27 cellular contexts compared by ENCODE assay signal in the genomic region with DNA sequence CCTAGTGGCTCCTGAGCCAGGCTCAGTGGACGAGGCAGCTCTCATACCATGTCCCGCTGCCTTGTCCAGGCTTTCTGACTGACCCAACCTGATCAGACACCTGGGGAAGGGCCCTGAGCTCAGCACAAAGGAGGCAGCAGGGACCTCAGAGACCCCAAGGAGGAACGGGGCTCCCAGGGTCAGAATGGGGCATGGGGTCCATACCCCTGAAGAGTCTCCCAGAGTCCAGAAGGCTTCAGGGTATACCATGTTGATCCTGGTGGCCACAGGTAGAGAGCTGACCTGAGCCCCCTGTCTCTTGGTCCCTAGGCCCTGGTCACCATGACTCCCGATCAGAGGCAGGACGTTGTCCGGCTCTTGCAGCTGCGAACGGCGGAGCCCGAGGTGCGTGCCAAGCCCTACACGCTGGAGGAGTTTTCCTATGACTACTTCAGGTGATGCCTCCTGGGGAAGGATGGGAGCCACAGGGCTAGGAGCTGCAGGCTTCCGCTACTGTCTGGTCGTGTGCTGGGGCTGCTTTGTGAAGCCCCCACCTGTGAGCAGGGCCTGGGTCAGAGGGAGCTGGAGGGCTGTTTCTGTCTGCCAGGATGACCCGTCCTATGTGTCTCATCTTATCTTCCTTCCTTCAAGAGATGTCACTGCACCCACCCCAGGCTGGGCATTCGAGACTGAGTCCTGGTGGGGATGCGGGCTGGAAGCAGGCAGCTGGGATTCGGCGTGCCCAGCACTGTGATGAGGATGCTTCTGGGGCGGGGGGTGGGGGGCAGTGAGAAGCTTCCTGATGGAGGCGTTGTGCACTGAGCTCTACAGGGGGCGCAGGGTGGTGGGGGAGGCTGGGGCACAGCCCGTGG.
DNase-seq lines count a peak whose midpoint lies in the region; ATAC-seq and TF ChIP-seq lines count a peak whose summit lies in the region.
"Had no signal": no experiment of that assay in that cellular context is flagged by ENCODE, and none has a peak within 500 bp of the region (broad histone marks: within the 10 kb centered on the region; RNA-seq: fewer than 3 reads in every experiment).

No MANE protein-coding gene starts in this region.

- H3K4me3 Mint-ChIP-seq in activated T-cell treated with anti-CD3 and anti-CD28 coated beads, Interleukin-2, amount 50 U/mL, for 24 hours: no peak overlapping the region
- H3K4me3 Mint-ChIP-seq: activated CD4-positive, alpha-beta T cell treated with anti-CD3 and anti-CD28 coated beads, Interleukin-2, amount 10 ng/mL, durations not matched to agents 7 days and 5 days; activated naive CD8-positive, alpha-beta T cell treated with anti-CD3 and anti-CD28 coated beads, Interleukin-2, amount 50 U/mL, for 24 hours; CD8-positive, alpha-beta T cell; central memory CD8-positive, alpha-beta T cell; stimulated activated memory B cell treated with anti-CD40 and anti-IgM and Interleukin-4, amounts not matched to agents 10 μg/mL and 1 μg/mL and 100 μg/mL, for 72 hours had no signal

- no peak overlapping the region for H2BK12ac ChIP-seq in mesenchymal stem cell (ENCODE audit: low read length in 2 of 2)

- H3K4me3 ChIP-seq in Peyer's patch: no peak overlapping the region
- H3K4me3 ChIP-seq in mesenchymal stem cell (ENCODE audit: insufficient read depth in 1 of 2, low read depth in 1 of 2, low read length in 2 of 2): no peak overlapping the region
- H3K4me3 ChIP-seq in tibial artery: no peak overlapping the region
- H3K4me3 ChIP-seq: SJSA1 had no signal

- H3K27me3 ChIP-seq in Peyer's patch (no peaks in the 10 kb centered on the region), mesenchymal stem cell (ENCODE audit: control insufficient read depth in 1 of 2, insufficient read depth in 1 of 2, low read length in 2 of 2) (peaks cover 4 to 5% of the 10 kb centered on the region in 2 experiments), tibial artery (no peaks in the 10 kb centered on the region)
- H3K27me3 ChIP-seq: neutrophil, SJSA1 had no signal

- DNase-seq in activated T-cell treated with anti-CD3 and anti-CD28 coated beads, Interleukin-2, amount 50 U/mL, for 24 hours: peak; percentile 23
- no peak for DNase-seq in activated T-cell treated with anti-CD3 and anti-CD28 coated beads for 4 hours
- DNase-seq in Peyer's patch: peak in 2 of 3 donors; percentile 35 to 37
- DNase-seq in mesenchymal stem cell: no peak
- DNase-seq in tibial artery: peak; percentile 7 to 44
- DNase-seq in NOMO-1 treated with DMSO at 0.1 percent for 48 hours (lab: John Stamatoyannopoulos, UW; ENCODE audit: unreplicated experiment): no peak
- no peak for DNase-seq in DMS153 treated with DMSO at 0.1 percent for 48 hours (lab: John Stamatoyannopoulos, UW; ENCODE audit: unreplicated experiment)
- DNase-seq: activated CD4-positive, alpha-beta T cell treated with anti-CD3 and anti-CD28 coated beads, Interleukin-2, amount 10 ng/mL, durations not matched to agents 7 days and 5 days; activated naive CD8-positive, alpha-beta T cell treated with anti-CD3 and anti-CD28 coated beads, Interleukin-2, amount 50 U/mL, for 24 hours; AML-193; CD8-positive, alpha-beta T cell; KG1; mesendoderm; NCI-H1105; NCI-H187; NCI-H82; substantia nigra; T1000 had no signal

- no peaks in the 10 kb centered on the region for H3K9me3 Mint-ChIP-seq in activated T-cell treated with anti-CD3 and anti-CD28 coated beads, Interleukin-2, amount 50 U/mL, for 24 hours
- H3K9me3 Mint-ChIP-seq: activated CD4-positive, alpha-beta T cell treated with anti-CD3 and anti-CD28 coated beads, Interleukin-2, amount 10 ng/mL, durations not matched to agents 7 days and 5 days; activated naive CD8-positive, alpha-beta T cell treated with anti-CD3 and anti-CD28 coated beads, Interleukin-2, amount 50 U/mL, for 24 hours; CD8-positive, alpha-beta T cell; central memory CD8-positive, alpha-beta T cell; stimulated activated memory B cell treated with anti-CD40 and anti-IgM and Interleukin-4, amounts not matched to agents 10 μg/mL and 1 μg/mL and 100 μg/mL, for 72 hours had no signal

- H2BK120ac ChIP-seq in mesenchymal stem cell (ENCODE audit: low read depth, low read length): no peak overlapping the region

- H3K36me3 ChIP-seq in Peyer's patch: no peaks in the 10 kb centered on the region
- no peaks in the 10 kb centered on the region for H3K36me3 ChIP-seq in mesenchymal stem cell (ENCODE audit: control insufficient read depth in 1 of 2, insufficient read depth in 2 of 2, low read depth in 1 of 2, low read length in 2 of 2)
- H3K36me3 ChIP-seq in tibial artery: no peaks in the 10 kb centered on the region
- H3K36me3 ChIP-seq: neutrophil, SJSA1 had no signal

- H3K4me2 ChIP-seq in mesenchymal stem cell (ENCODE audit: low read length, poor library complexity, severe bottlenecking): no peak overlapping the region

- no peak overlapping the region for H3K18ac ChIP-seq in mesenchymal stem cell (ENCODE audit: low read depth in 1 of 2, low read length in 2 of 2)

- no peaks in the 10 kb centered on the region for H3K9me3 ChIP-seq in Peyer's patch
- no peaks in the 10 kb centered on the region for H3K9me3 ChIP-seq in mesenchymal stem cell (ENCODE audit: control insufficient read depth, low read length)
- H3K9me3 ChIP-seq in tibial artery: no peaks in the 10 kb centered on the region
- H3K9me3 ChIP-seq: neutrophil, SJSA1 had no signal

- peak overlapping the region; percentile 12 for H2BK15ac ChIP-seq in mesenchymal stem cell (ENCODE audit: low read depth, poor library complexity, severe bottlenecking)

- no peak overlapping the region for H2BK5ac ChIP-seq in mesenchymal stem cell (ENCODE audit: low read depth, low read length, poor library complexity, severe bottlenecking)

- H3K9ac ChIP-seq in mesenchymal stem cell (ENCODE audit: low read length): no peak overlapping the region

- H3K4ac ChIP-seq in mesenchymal stem cell (ENCODE audit: low read depth in 1 of 2, low read length in 2 of 2): peak overlapping the region in 1 of 2 experiments; percentile 37

- no peaks in the 10 kb centered on the region for H3K27me3 Mint-ChIP-seq in activated T-cell treated with anti-CD3 and anti-CD28 coated beads, Interleukin-2, amount 50 U/mL, for 24 hours
- H3K27me3 Mint-ChIP-seq: activated CD4-positive, alpha-beta T cell treated with anti-CD3 and anti-CD28 coated beads, Interleukin-2, amount 10 ng/mL, durations not matched to agents 7 days and 5 days; activated naive CD8-positive, alpha-beta T cell treated with anti-CD3 and anti-CD28 coated beads, Interleukin-2, amount 50 U/mL, for 24 hours had no signal

- H3K79me1 ChIP-seq in mesenchymal stem cell (replicated peaks; ENCODE audit: low read length, poor library complexity, severe bottlenecking): no peaks in the 10 kb centered on the region

- H3K4me1 ChIP-seq in Peyer's patch (no peaks in the 10 kb centered on the region), mesenchymal stem cell (ENCODE audit: control insufficient read depth, insufficient read depth, low read depth, low read length) (peaks cover 1% of the 10 kb centered on the region), tibial artery (no peaks in the 10 kb centered on the region)
- H3K4me1 ChIP-seq: SJSA1 had no signal

- no peaks in the 10 kb centered on the region for H3K4me1 Mint-ChIP-seq in activated T-cell treated with anti-CD3 and anti-CD28 coated beads, Interleukin-2, amount 50 U/mL, for 24 hours (ENCODE audit: low read depth)
- H3K4me1 Mint-ChIP-seq: activated CD4-positive, alpha-beta T cell treated with anti-CD3 and anti-CD28 coated beads, Interleukin-2, amount 10 ng/mL, durations not matched to agents 7 days and 5 days; activated naive CD8-positive, alpha-beta T cell treated with anti-CD3 and anti-CD28 coated beads, Interleukin-2, amount 50 U/mL, for 24 hours; stimulated activated memory B cell treated with anti-CD40 and anti-IgM and Interleukin-4, amounts not matched to agents 10 μg/mL and 1 μg/mL and 100 μg/mL, for 72 hours had no signal

- no peak for TF ChIP-seq POLR2A in Peyer's patch (IDR thresholded peaks at IDR 0.05)

- no peak for ATAC-seq in GM19467 (IDR thresholded peaks at IDR 0.05; ENCODE audit: unreplicated experiment)
- ATAC-seq: activated naive CD8-positive, alpha-beta T cell treated with anti-CD3 and anti-CD28 coated beads, Interleukin-2, amount 50 U/mL, for 24 hours; CD8-positive, alpha-beta T cell; esophagus mucosa; left lobe of liver; stimulated activated memory B cell treated with anti-CD40 and anti-IgM and Interleukin-4, amounts not matched to agents 10 μg/mL and 1 μg/mL and 100 μg/mL, for 72 hours had no signal

- intact Hi-C loops in tibial artery (cut with DNase I; ENCODE audit: low total_unique reads): no loop called here

- H3K23ac ChIP-seq in mesenchymal stem cell (ENCODE audit: low read length in 2 of 2): no peak overlapping the region

- no peak overlapping the region for H4K91ac ChIP-seq in mesenchymal stem cell (ENCODE audit: low read length)

- H2AFZ ChIP-seq in mesenchymal stem cell (ENCODE audit: low read depth, low read length): no peak overlapping the region

- no peak overlapping the region for H3K27ac Mint-ChIP-seq in activated T-cell treated with anti-CD3 and anti-CD28 coated beads, Interleukin-2, amount 50 U/mL, for 24 hours
- H3K27ac Mint-ChIP-seq: activated CD4-positive, alpha-beta T cell treated with anti-CD3 and anti-CD28 coated beads, Interleukin-2, amount 10 ng/mL, durations not matched to agents 7 days and 5 days; activated naive CD8-positive, alpha-beta T cell treated with anti-CD3 and anti-CD28 coated beads, Interleukin-2, amount 50 U/mL, for 24 hours; CD8-positive, alpha-beta T cell; progenitor cell of endocrine pancreas; stimulated activated memory B cell treated with anti-CD40 and anti-IgM and Interleukin-4, amounts not matched to agents 10 μg/mL and 1 μg/mL and 100 μg/mL, for 72 hours had no signal

- H3K14ac ChIP-seq in mesenchymal stem cell (ENCODE audit: low read length in 2 of 2): peak overlapping the region in 1 of 2 experiments; percentile 26

- WGBS in mesenchymal stem cell: 92% methylated on average over 23 of the region's 23 CpGs

- no peaks in the 10 kb centered on the region for H3K36me3 Mint-ChIP-seq in activated T-cell treated with anti-CD3 and anti-CD28 coated beads, Interleukin-2, amount 50 U/mL, for 24 hours (ENCODE audit: low read depth)
- H3K36me3 Mint-ChIP-seq: CD8-positive, alpha-beta T cell; stimulated activated memory B cell treated with anti-CD40 and anti-IgM and Interleukin-4, amounts not matched to agents 10 μg/mL and 1 μg/mL and 100 μg/mL, for 72 hours had no signal

- no peak overlapping the region for H4K8ac ChIP-seq in mesenchymal stem cell (ENCODE audit: low read length)

- H3K27ac ChIP-seq in Peyer's patch (no peak overlapping the region), mesenchymal stem cell (ENCODE audit: low read length, poor library complexity, severe bottlenecking) (no peak overlapping the region), tibial artery (no peak overlapping the region)
- H3K27ac ChIP-seq: neutrophil, SJSA1, VCaP had no signal

- TF ChIP-seq CTCF in Peyer's patch (IDR thresholded peaks at IDR 0.05) (no peak), tibial artery (IDR thresholded peaks at IDR 0.05) (no peak)

- no peak overlapping the region for H2AK5ac ChIP-seq in mesenchymal stem cell (ENCODE audit: low read length, severe bottlenecking)

Comparison
In these comparisons a context has a peak if more than half of its experiments do, and no peak if none do; other contexts are left out.
1. DNase-seq: peak in activated T-cell treated with anti-CD3 and anti-CD28 coated beads, Interleukin-2, amount 50 U/mL, for 24 hours (single experiment), Peyer's patch (2 of 3) and tibial artery (2 of 2); none in activated T-cell treated with anti-CD3 and anti-CD28 coated beads for 4 hours (single experiment), mesenchymal stem cell (single experiment), NOMO-1 treated with DMSO at 0.1 percent for 48 hours (single experiment) and DMS153 treated with DMSO at 0.1 percent for 48 hours (single experiment).